8 cellular contexts compared by ENCODE assay signal in the genomic region with DNA sequence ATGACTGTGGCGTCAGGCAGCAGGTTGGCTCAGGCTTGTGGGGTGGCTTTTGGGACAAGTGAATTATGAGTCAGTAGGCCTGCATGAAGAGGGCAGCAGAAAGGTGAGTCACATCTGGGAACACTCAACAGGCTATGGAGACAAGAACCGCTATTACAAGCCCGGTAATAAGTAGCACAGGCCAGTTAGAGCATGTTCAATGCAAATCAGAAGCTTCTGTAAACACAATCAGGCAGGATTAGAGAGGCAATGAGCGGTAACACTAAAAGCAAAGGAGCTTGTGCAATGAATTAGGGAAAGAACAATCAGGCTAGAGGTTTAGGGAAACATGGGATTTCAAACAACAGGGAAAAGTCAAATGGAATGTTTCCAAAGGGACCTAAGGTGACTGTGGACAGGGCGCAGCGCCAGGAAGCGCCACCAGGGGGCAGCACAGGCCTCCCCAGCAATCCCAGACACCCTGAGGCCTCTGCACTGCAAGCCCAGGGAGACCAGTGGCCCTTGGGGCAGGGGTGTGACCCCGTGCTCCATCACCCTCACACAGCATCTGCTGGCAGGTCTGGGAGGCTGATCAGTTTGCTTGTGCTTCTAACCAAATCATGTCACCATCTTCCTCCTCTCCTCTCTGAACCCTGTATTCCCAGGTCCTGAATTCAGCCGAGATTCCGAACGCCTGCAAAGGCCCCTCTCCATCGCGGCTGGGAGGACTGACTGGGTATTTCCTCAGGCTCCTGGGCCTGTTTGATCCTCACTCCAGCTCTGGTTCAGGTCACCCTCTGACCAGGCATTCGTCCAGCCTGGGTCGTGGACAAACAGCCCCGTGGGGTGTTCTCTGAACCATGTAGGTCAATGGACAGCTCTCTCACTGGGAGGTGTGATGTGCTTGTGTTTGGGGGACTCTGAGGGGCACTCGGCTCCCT. TPM values are rescaled to one million over a fixed set of nuclear protein-coding genes. Genes with fewer than 3 reads are reported as not detected.
DNase-seq lines count a peak whose midpoint lies in the region; ATAC-seq and TF ChIP-seq lines count a peak whose summit lies in the region.

No MANE protein-coding gene starts in this region.

- peak overlapping the region in 2 of 3 donors; percentile 50 to 61 for H3K27ac ChIP-seq in right lobe of liver

- intact Hi-C loops in right lobe of liver (cut with DNase I) = no loop called here

- peak; percentile 98 to 99 (median 98) for TF ChIP-seq CTCF in right lobe of liver (IDR thresholded peaks at IDR 0.05)

- 27% methylated on average over 13 of the region's 17 CpGs for WGBS in right lobe of liver (ENCODE audit: insufficient coverage, low coverage, low lambda C conversion rate, missing lambda C conversion rate)

- peak; percentile 39 for DNase-seq in 8988T
- DNase-seq in NCI-H2227 treated with DMSO at 0.1 percent for 48 hours (lab: John Stamatoyannopoulos, UW) = peak; percentile 61
- DNase-seq in activated CD4-positive, alpha-beta T cell treated with anti-CD3 and anti-CD28 coated beads for 48 hours = peak; percentile 74
- DNase-seq in dermis blood vessel endothelial cell = peak; percentile 89
- DNase-seq in right lobe of liver = peak; percentile 77 to 85 (median 84)
- peak; percentile 34 to 44 (median 44) for DNase-seq in stimulated activated CD4-positive, alpha-beta T cell treated with anti-CD3 and anti-CD28 coated beads, TNF-alpha, amount 100 ng/mL, for 48 hours (ENCODE audit: low read depth in 3 of 3)

- H3K9me3 ChIP-seq in right lobe of liver = no peaks in the 10 kb centered on the region

- H3K27me3 ChIP-seq in right lobe of liver = no peaks in the 10 kb centered on the region

- H3K36me3 ChIP-seq in right lobe of liver = no peaks in the 10 kb centered on the region

- H3K4me3 ChIP-seq in right lobe of liver = peak overlapping the region in 1 of 3 donors; percentile 2

- TF ChIP-seq POLR2A in right lobe of liver (IDR thresholded peaks at IDR 0.05) = no peak

- peak; percentile 75 for ATAC-seq in GM18502 (IDR thresholded peaks at IDR 0.05; ENCODE audit: poor library complexity, unreplicated experiment)
- ATAC-seq in HG03045 (IDR thresholded peaks at IDR 0.05; ENCODE audit: unreplicated experiment) = peak; percentile 64
- ATAC-seq in right lobe of liver = peak; percentile 65 to 78 (median 75)

- H3K4me1 ChIP-seq in right lobe of liver = peaks cover 8 to 53% (median 26%) of the 10 kb centered on the region in 4 donors

RNA-seq across cellular contexts. Expression of a gene that starts 50.0 kb away (rescaled TPM):
- total RNA-seq in dermis blood vessel endothelial cell (210 and 259 TPM in 2 replicates), right lobe of liver (10 to 100 TPM; 50.3 to 79.1 (median 56.9) TPM)

Comparison
In these comparisons a context has a peak if more than half of its experiments do, and no peak if none do; other contexts are left out.
1. DNase-seq: peak in every context shown above with its lines; median percentile 89 in dermis blood vessel endothelial cell; 84 in right lobe of liver; 74 in activated CD4-positive, alpha-beta T cell treated with anti-CD3 and anti-CD28 coated beads for 48 hours; 61 in NCI-H2227 treated with DMSO at 0.1 percent for 48 hours; 44 in stimulated activated CD4-positive, alpha-beta T cell treated with anti-CD3 and anti-CD28 coated beads, TNF-alpha, amount 100 ng/mL, for 48 hours; 39 in 8988T.